ENCODE assay signal across 1 cellular context in genomic region chr3:69319652-69320051, GRCh38.
A peak's percentile ranks its signal among the peaks of the same experiment; 100 is the strongest.
TF ChIP-seq lines count a peak whose summit lies in the region.

No MANE protein-coding gene starts in this region.

TF ChIP-seq in GM12878, 131 proteins besides CTCF, POLR2A, EP300 and RAD21 (continued from another document):
- TF ChIP-seq CUX1 (IDR thresholded peaks at IDR 0.05; ENCODE audit: insufficient replicate concordance, low read depth, low read length) = peak; percentile 84
- peak in 1 of 2 experiments; percentile 18; a peak in 1 of 4 replicates for TF ChIP-seq IKZF2 (IDR thresholded peaks at IDR 0.05)
- TF ChIP-seq IKZF1 (conservative IDR thresholded peaks at IDR 0.05) = 0 out of 2 replicates have a peak, but pooled peaks have one; percentile 24
- TF ChIP-seq SUZ12 (IDR thresholded peaks at IDR 0.05; ENCODE audit: unreplicated experiment) = no peak
- no peak for TF ChIP-seq RBBP5 (conservative IDR thresholded peaks at IDR 0.05)
- TF ChIP-seq GATAD2B (conservative IDR thresholded peaks at IDR 0.05; ENCODE audit: low read depth) = 0 out of 2 replicates have a peak, but pooled peaks have one; percentile 42
